1 cellular context compared by ENCODE assay signal in the genomic region with DNA sequence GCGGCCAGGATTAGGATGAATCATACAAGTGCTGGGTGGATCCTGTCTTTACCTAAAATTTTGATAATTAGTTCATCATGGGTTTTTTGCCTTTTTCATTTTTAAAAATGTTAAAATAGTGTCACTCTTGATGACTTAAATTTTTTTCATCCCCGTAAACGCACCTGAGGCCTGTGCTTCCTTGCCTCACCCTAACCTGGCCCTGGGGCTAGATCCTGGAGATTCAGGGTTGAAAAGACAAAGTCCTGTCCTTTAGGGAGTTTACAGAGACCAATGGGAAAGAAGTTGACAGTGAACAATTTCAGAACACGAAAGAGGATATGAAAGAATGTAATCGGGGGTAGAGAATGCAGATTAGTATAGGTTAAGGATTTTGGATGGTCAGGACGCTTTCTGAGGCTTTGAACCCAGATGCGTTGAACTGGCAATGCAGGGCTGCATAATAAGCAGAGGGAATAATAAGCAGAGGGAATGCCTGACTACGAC.
TF ChIP-seq lines count a peak whose summit lies in the region.

No MANE protein-coding gene starts in this region.

TF ChIP-seq in GM12878, 131 proteins besides CTCF, POLR2A, EP300 and RAD21 (continued from another document):
- TF ChIP-seq BCL11A (IDR thresholded peaks at IDR 0.05; ENCODE audit: low read depth, low read length), result peak; percentile 75; the same call in 1 of the 2 replicates
- TF ChIP-seq TAF1 (IDR thresholded peaks at IDR 0.05; ENCODE audit: borderline replicate concordance, low read depth, low read length), result 0 out of 2 replicates have a peak, but pooled peaks have one; percentile 7
- TF ChIP-seq JUND (IDR thresholded peaks at IDR 0.05; ENCODE audit: low read depth, low read length), result no peak
- TF ChIP-seq, protein P1, sequence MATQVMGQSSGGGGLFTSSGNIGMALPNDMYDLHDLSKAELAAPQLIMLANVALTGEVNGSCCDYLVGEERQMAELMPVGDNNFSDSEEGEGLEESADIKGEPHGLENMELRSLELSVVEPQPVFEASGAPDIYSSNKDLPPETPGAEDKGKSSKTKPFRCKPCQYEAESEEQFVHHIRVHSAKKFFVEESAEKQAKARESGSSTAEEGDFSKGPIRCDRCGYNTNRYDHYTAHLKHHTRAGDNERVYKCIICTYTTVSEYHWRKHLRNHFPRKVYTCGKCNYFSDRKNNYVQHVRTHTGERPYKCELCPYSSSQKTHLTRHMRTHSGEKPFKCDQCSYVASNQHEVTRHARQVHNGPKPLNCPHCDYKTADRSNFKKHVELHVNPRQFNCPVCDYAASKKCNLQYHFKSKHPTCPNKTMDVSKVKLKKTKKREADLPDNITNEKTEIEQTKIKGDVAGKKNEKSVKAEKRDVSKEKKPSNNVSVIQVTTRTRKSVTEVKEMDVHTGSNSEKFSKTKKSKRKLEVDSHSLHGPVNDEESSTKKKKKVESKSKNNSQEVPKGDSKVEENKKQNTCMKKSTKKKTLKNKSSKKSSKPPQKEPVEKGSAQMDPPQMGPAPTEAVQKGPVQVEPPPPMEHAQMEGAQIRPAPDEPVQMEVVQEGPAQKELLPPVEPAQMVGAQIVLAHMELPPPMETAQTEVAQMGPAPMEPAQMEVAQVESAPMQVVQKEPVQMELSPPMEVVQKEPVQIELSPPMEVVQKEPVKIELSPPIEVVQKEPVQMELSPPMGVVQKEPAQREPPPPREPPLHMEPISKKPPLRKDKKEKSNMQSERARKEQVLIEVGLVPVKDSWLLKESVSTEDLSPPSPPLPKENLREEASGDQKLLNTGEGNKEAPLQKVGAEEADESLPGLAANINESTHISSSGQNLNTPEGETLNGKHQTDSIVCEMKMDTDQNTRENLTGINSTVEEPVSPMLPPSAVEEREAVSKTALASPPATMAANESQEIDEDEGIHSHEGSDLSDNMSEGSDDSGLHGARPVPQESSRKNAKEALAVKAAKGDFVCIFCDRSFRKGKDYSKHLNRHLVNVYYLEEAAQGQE (IDR thresholded peaks at IDR 0.05; ENCODE audit: low read depth, low read length), result no peak
- 0 out of 2 replicates have a peak, but pooled peaks have one; percentile 20 for TF ChIP-seq ZNF207 (IDR thresholded peaks at IDR 0.05; ENCODE audit: borderline replicate concordance)
- no peak for TF ChIP-seq SMAD5 (IDR thresholded peaks at IDR 0.05; ENCODE audit: low read depth)
- no peak for TF ChIP-seq SREBF1 (IDR thresholded peaks at IDR 0.05; ENCODE audit: low read length)
- TF ChIP-seq, protein P2, sequence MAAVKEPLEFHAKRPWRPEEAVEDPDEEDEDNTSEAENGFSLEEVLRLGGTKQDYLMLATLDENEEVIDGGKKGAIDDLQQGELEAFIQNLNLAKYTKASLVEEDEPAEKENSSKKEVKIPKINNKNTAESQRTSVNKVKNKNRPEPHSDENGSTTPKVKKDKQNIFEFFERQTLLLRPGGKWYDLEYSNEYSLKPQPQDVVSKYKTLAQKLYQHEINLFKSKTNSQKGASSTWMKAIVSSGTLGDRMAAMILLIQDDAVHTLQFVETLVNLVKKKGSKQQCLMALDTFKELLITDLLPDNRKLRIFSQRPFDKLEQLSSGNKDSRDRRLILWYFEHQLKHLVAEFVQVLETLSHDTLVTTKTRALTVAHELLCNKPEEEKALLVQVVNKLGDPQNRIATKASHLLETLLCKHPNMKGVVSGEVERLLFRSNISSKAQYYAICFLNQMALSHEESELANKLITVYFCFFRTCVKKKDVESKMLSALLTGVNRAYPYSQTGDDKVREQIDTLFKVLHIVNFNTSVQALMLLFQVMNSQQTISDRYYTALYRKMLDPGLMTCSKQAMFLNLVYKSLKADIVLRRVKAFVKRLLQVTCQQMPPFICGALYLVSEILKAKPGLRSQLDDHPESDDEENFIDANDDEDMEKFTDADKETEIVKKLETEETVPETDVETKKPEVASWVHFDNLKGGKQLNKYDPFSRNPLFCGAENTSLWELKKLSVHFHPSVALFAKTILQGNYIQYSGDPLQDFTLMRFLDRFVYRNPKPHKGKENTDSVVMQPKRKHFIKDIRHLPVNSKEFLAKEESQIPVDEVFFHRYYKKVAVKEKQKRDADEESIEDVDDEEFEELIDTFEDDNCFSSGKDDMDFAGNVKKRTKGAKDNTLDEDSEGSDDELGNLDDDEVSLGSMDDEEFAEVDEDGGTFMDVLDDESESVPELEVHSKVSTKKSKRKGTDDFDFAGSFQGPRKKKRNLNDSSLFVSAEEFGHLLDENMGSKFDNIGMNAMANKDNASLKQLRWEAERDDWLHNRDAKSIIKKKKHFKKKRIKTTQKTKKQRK (IDR thresholded peaks at IDR 0.05; ENCODE audit: low read depth, low read length), result no peak
- TF ChIP-seq POLR2AphosphoS5 (IDR thresholded peaks at IDR 0.05; ENCODE audit: low read length), result peak; percentile 53; the same call in 1 of the 2 replicates
- peak; percentile 68 for TF ChIP-seq DPF2 (IDR thresholded peaks at IDR 0.05)
- TF ChIP-seq, protein P3, sequence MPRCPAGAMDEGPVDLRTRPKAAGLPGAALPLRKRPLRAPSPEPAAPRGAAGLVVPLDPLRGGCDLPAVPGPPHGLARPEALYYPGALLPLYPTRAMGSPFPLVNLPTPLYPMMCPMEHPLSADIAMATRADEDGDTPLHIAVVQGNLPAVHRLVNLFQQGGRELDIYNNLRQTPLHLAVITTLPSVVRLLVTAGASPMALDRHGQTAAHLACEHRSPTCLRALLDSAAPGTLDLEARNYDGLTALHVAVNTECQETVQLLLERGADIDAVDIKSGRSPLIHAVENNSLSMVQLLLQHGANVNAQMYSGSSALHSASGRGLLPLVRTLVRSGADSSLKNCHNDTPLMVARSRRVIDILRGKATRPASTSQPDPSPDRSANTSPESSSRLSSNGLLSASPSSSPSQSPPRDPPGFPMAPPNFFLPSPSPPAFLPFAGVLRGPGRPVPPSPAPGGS (IDR thresholded peaks at IDR 0.05; ENCODE audit: borderline replicate concordance, insufficient read depth, low read depth, low read length, poor library complexity, severe bottlenecking), result peak; percentile 25
- no peak for TF ChIP-seq BHLHE40 (IDR thresholded peaks at IDR 0.05; ENCODE audit: borderline replicate concordance in 1 of 2, low read depth in 2 of 2, low read length in 1 of 2)
- TF ChIP-seq STAT3 (IDR thresholded peaks at IDR 0.05; ENCODE audit: low read depth, low read length), result 0 out of 2 replicates have a peak, but pooled peaks have one; percentile 40
- TF ChIP-seq JUNB (IDR thresholded peaks at IDR 0.05), result peak; percentile 76
